Comparison of ENCODE assay signal across 8 cellular contexts in genomic region chr1:22749919-22750670, GRCh38. TPM values are rescaled to one million over a fixed set of nuclear protein-coding genes. Genes with fewer than 3 reads are reported as not detected.
DNase-seq lines count a peak whose midpoint lies in the region; ATAC-seq and TF ChIP-seq lines count a peak whose summit lies in the region.

No MANE protein-coding gene starts in this region.

- H3K9me2 ChIP-seq in MM.1S (replicated peaks; ENCODE audit: insufficient read depth, low read length): no peaks in the 10 kb centered on the region

- H3F3A ChIP-seq in MM.1S (ENCODE audit: insufficient read depth, low read length): no peaks in the 10 kb centered on the region

- in situ Hi-C loops in HAP-1 (cut with MboI; ENCODE audit: low sequenced_read_pairs): no loop called here

- peak; percentile 27 to 32 for DNase-seq in HAP-1 (ENCODE audit: low spot score in 2 of 2)
- peak; percentile 28 to 86 for DNase-seq in SW 1271 (lab: John Stamatoyannopoulos, UW)
- no peak for DNase-seq in Right ventricle myocardium superior
- DNase-seq in skeletal muscle cell (ENCODE audit: low read depth): peak; percentile 80
- DNase-seq in MM.1S: no peak
- DNase-seq in NCI-H345 treated with DMSO at 0.1 percent for 48 hours (lab: John Stamatoyannopoulos, UW; ENCODE audit: unreplicated experiment): no peak

- H3K4me1 ChIP-seq in ACC112 (ENCODE audit: control insufficient read depth, insufficient read depth, low read length, unreplicated experiment) (peaks cover 67% of the 10 kb centered on the region), HAP-1 (no peaks in the 10 kb centered on the region), MM.1S (ENCODE audit: low read length) (no peaks in the 10 kb centered on the region)

- H3K4me3 ChIP-seq in ACC112 (ENCODE audit: low read depth, low read length) (0 out of 2 replicates have a peak overlapping the region, but pooled peaks have one; percentile 8), HAP-1 (no peak overlapping the region), skeletal muscle cell (ENCODE audit: low read depth, low read length) (no peak overlapping the region), MM.1S (ENCODE audit: low read length) (no peak overlapping the region)

- H3K79me2 ChIP-seq in ACC112 (ENCODE audit: control insufficient read depth, insufficient read depth, low read length, unreplicated experiment) (peaks cover 15% of the 10 kb centered on the region), MM.1S (ENCODE audit: low read length) (no peaks in the 10 kb centered on the region)

- H4K20me1 ChIP-seq in MM.1S (ENCODE audit: insufficient read depth, low read length): no peaks in the 10 kb centered on the region

- TF ChIP-seq CTCF in MM.1S (IDR thresholded peaks at IDR 0.05; ENCODE audit: low read length): no peak

- no peak overlapping the region for H3K4me2 ChIP-seq in MM.1S (ENCODE audit: low read depth, low read length)

- H3K36me3 ChIP-seq in ACC112 (ENCODE audit: insufficient read depth, low read length): no peaks in the 10 kb centered on the region
- H3K36me3 ChIP-seq in HAP-1 (replicated peaks): no peaks in the 10 kb centered on the region
- H3K36me3 ChIP-seq in MM.1S (replicated peaks; ENCODE audit: insufficient read depth, low read length): no peaks in the 10 kb centered on the region

- H3K27me3 ChIP-seq in ACC112 (ENCODE audit: insufficient read depth, low read length) (no peaks in the 10 kb centered on the region), HAP-1 (ENCODE audit: low read depth) (no peaks in the 10 kb centered on the region), MM.1S (replicated peaks; ENCODE audit: insufficient read depth, low read length) (peaks cover 80% of the 10 kb centered on the region)

- intact Hi-C loops in Right ventricle myocardium superior (cut with DNase I): no loop called here

- H2AFZ ChIP-seq in ACC112 (ENCODE audit: low read length, unreplicated experiment) (peak overlapping the region; percentile 15), MM.1S (ENCODE audit: low read length) (no peak overlapping the region)

- peak overlapping the region; percentile 93 for H3K27ac ChIP-seq in ACC112 (ENCODE audit: low read depth, low read length)
- H3K27ac ChIP-seq in MM.1S (ENCODE audit: low read length): no peak overlapping the region

- H3K9me3 ChIP-seq in HAP-1 (no peaks in the 10 kb centered on the region), MM.1S (replicated peaks; ENCODE audit: insufficient read depth, low read length) (no peaks in the 10 kb centered on the region)

- H3K9ac ChIP-seq in MM.1S (ENCODE audit: low read length): no peak overlapping the region

- ATAC-seq in Right ventricle myocardium superior (ENCODE audit: poor library complexity): peak; percentile 78
- ATAC-seq in HG02981 (IDR thresholded peaks at IDR 0.05; ENCODE audit: unreplicated experiment): no peak

RNA-seq across cellular contexts. Expression of gene EPHB2, which starts 39.5 kb away (rescaled TPM):
- 2.7 TPM for total RNA-seq in Right ventricle myocardium superior

Comparison
In these comparisons a context has a peak if more than half of its experiments do, and no peak if none do; other contexts are left out.
1. DNase-seq: peak in HAP-1 (2 of 2), SW 1271 (2 of 2) and skeletal muscle cell (single experiment); none in Right ventricle myocardium superior (single experiment), MM.1S (single experiment) and NCI-H345 treated with DMSO at 0.1 percent for 48 hours (single experiment).